8 cellular contexts compared by ENCODE assay signal in the genomic region with DNA sequence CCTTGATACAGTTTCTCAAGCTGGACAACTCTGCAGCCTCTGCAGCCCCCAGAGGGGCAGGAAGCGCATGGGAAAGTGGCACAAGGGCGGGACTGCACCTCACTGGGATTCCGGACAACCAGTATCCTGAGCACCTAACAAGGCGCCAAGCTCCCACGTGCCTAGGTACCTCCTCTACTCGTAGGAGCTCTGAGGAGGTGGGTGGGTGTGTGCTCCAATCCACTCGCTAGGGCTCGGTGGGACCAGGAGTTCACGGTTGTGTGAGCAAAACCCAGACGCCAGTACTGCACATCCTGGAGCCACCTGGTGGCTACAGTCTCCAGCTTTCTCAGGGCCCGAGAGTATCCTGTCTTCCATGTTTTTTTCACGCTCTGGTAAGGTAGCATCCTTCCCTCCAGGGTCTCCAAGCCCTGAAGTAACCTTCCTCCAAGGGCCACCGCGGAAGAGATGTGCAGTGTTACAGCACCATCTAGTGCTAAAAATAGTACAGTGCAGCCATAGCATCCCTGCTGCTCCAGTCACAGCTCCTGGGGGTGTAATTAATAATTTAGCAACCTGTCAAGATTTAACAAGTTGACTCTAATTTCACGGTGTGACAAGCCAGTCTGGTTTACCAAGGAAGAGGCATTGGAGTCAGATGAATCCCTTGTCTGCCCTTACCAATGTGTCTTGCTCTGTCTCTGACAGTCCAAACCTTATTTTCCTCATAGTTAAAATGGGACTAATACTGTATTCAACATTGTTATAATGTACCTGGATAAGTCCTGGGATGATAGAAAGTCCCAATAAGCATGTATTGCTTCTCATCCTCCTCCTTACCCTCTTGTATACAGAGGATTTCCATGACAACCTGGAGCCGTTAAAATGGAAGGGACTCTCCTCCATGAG.
DNase-seq lines count a peak whose midpoint lies in the region; ATAC-seq, FAIRE-seq and TF ChIP-seq lines count a peak whose summit lies in the region.

No MANE protein-coding gene starts in this region.

- no peak overlapping the region for H3K27ac ChIP-seq in parathyroid adenoma

- TF ChIP-seq CTCF in D721Med (IDR thresholded peaks at IDR 0.05; ENCODE audit: insufficient read depth, missing control alignments) (peak; percentile 87), parathyroid adenoma (IDR thresholded peaks at IDR 0.05) (peak; percentile 74)

- H3K79me2 ChIP-seq in parathyroid adenoma, result no peaks in the 10 kb centered on the region

- H3K4me3 ChIP-seq in parathyroid adenoma (ENCODE audit: low read depth, low read length), result no peak overlapping the region

- FAIRE-seq in D721Med (lab: Jason Lieb, UNC), result peak; percentile 6

- peak; percentile 80 for ATAC-seq in GM19438 (IDR thresholded peaks at IDR 0.05; ENCODE audit: low read depth, unreplicated experiment)
- ATAC-seq in HG03469 (IDR thresholded peaks at IDR 0.05; ENCODE audit: unreplicated experiment), result peak; percentile 68

- H3K9me3 ChIP-seq in parathyroid adenoma (ENCODE audit: control insufficient read depth, low read length), result no peaks in the 10 kb centered on the region

- H3K4me1 ChIP-seq in parathyroid adenoma, result no peaks in the 10 kb centered on the region

- H3K4me2 ChIP-seq in parathyroid adenoma (ENCODE audit: low read length), result no peak overlapping the region

- H2AFZ ChIP-seq in parathyroid adenoma, result no peak overlapping the region

- H3K36me3 ChIP-seq in parathyroid adenoma (ENCODE audit: control insufficient read depth, insufficient read depth, low read length), result peaks cover 2% of the 10 kb centered on the region

- DNase-seq in D721Med (ENCODE audit: insufficient read length, low spot score) (peak; percentile 44), NOMO-1 treated with dmso at 0.1 percent for 144 hours (lab: John Stamatoyannopoulos, UW; ENCODE audit: unreplicated experiment) (peak; percentile 11), germinal center (ENCODE audit: low spot score) (peak; percentile 56), NK-92 (lab: John Stamatoyannopoulos, UW; ENCODE audit: unreplicated experiment) (no peak)
- DNase-seq in activated T-cell treated with anti-CD3 and anti-CD28 coated beads, Interleukin-2, amount 50 U/mL, for 48 hours, result peak; percentile 50 to 58

- H3K27me3 ChIP-seq in parathyroid adenoma (ENCODE audit: control insufficient read depth, insufficient read depth, low read length), result no peaks in the 10 kb centered on the region

- H3K9ac ChIP-seq in parathyroid adenoma, result no peak overlapping the region
